ENCODE assay signal across 8 cellular contexts in genomic region chrX:70452143-70452733, GRCh38. TPM values are rescaled to one million over a fixed set of nuclear protein-coding genes. Genes with fewer than 3 reads are reported as not detected.
DNase-seq lines count a peak whose midpoint lies in the region; FAIRE-seq and TF ChIP-seq lines count a peak whose summit lies in the region.

No MANE protein-coding gene starts in this region.

- no peak overlapping the region for H3K23ac ChIP-seq in mesendoderm (ENCODE audit: low read length)

- CTCF ChIA-PET in HEK293T (lab: Yijun Ruan, JAX): interaction anchor here (0.7 to 2.0 kb wide), 7 partner anchors 9 to 319 kb away, joined by 3 to 8 read pairs (median 3); partner anchors contain the start of genes GDPD2 and IGBP1

- H2AK5ac ChIP-seq in mesendoderm (ENCODE audit: low read length): no peak overlapping the region

- peaks cover 33% of the 10 kb centered on the region for H3K4me1 Mint-ChIP-seq in activated CD4-positive, alpha-beta T cell treated with anti-CD3 and anti-CD28 coated beads, Interleukin-2, amount 10 ng/mL, durations not matched to agents 24 days and 14 days
- H3K4me1 Mint-ChIP-seq in stimulated activated naive CD8-positive, alpha-beta T cell treated with anti-CD3 and anti-CD28 coated beads, Interleukin-15, Interleukin-2, amounts not matched to agents 100 ng/mL and 50 ng/mL, for 24 hours (ENCODE audit: low read depth): peaks cover 41% of the 10 kb centered on the region

- H3K27ac ChIP-seq in ectodermal cell (ENCODE audit: insufficient read depth, low read depth, low read length, poor library complexity, severe bottlenecking): no peak overlapping the region
- H3K27ac ChIP-seq in mesendoderm (ENCODE audit: low read depth, low read length): peak overlapping the region; percentile 31

- peaks cover 2% of the 10 kb centered on the region for H3K27me3 Mint-ChIP-seq in activated CD4-positive, alpha-beta T cell treated with anti-CD3 and anti-CD28 coated beads, Interleukin-2, amount 10 ng/mL, durations not matched to agents 24 days and 14 days
- no peaks in the 10 kb centered on the region for H3K27me3 Mint-ChIP-seq in stimulated activated naive CD8-positive, alpha-beta T cell treated with anti-CD3 and anti-CD28 coated beads, Interleukin-15, Interleukin-2, amounts not matched to agents 100 ng/mL and 50 ng/mL, for 24 hours

- H3K9me3 ChIP-seq in ectodermal cell (ENCODE audit: control insufficient read depth, low read length): no peaks in the 10 kb centered on the region

- peaks cover 16% of the 10 kb centered on the region for H3K79me2 ChIP-seq in mesendoderm (ENCODE audit: control insufficient read depth, insufficient read depth, low read length)

- FAIRE-seq in frontal cortex (lab: Jason Lieb, UNC): no peak

- no peak overlapping the region for H4K5ac ChIP-seq in mesendoderm (ENCODE audit: low read length)

- peak overlapping the region; percentile 57 for H3K4me2 ChIP-seq in mesendoderm (ENCODE audit: low read length)

- H3K27me3 ChIP-seq in GM06990 (replicated peaks; ENCODE audit: control insufficient read depth, insufficient read depth, low read length) (no peaks in the 10 kb centered on the region), ectodermal cell (ENCODE audit: control insufficient read depth, insufficient read depth, low read length, poor library complexity, severe bottlenecking) (no peaks in the 10 kb centered on the region), mesendoderm (ENCODE audit: insufficient read depth, low read length, poor library complexity) (no peaks in the 10 kb centered on the region)

- WGBS in ectodermal cell, 2 experiments: 3 to 4% methylated on average over 39 of the region's 39 CpGs
- no CpG with 5 or more reads among the region's 39 CpGs for WGBS in mesendoderm (ENCODE audit: extremely low coverage, insufficient coverage, low lambda C conversion rate)

- no peaks in the 10 kb centered on the region for H3K9me3 Mint-ChIP-seq in activated CD4-positive, alpha-beta T cell treated with anti-CD3 and anti-CD28 coated beads, Interleukin-2, amount 10 ng/mL, durations not matched to agents 24 days and 14 days
- no peaks in the 10 kb centered on the region for H3K9me3 Mint-ChIP-seq in stimulated activated naive CD8-positive, alpha-beta T cell treated with anti-CD3 and anti-CD28 coated beads, Interleukin-15, Interleukin-2, amounts not matched to agents 100 ng/mL and 50 ng/mL, for 24 hours

- no peak overlapping the region for H2BK5ac ChIP-seq in mesendoderm (ENCODE audit: low read length)

- peak overlapping the region; percentile 68 for H3K9ac ChIP-seq in mesendoderm (ENCODE audit: low read length)

- TF ChIP-seq CTCF in GM06990 (IDR thresholded peaks at IDR 0.05; ENCODE audit: insufficient read depth, low read length, poor library complexity, severe bottlenecking): peak; percentile 74

- H2BK15ac ChIP-seq in mesendoderm (replicated peaks; ENCODE audit: low read depth): no peak overlapping the region

- no peak overlapping the region for H3K4ac ChIP-seq in mesendoderm (ENCODE audit: low read depth, low read length)

- no peaks in the 10 kb centered on the region for H3K4me1 ChIP-seq in ectodermal cell (ENCODE audit: control insufficient read depth, insufficient read depth, low read length)
- H3K4me1 ChIP-seq in mesendoderm (ENCODE audit: control insufficient read depth, low read depth, low read length): no peaks in the 10 kb centered on the region

- POLR2A ChIA-PET in HEK293T (lab: Yijun Ruan, JAX): interaction anchor here (1.0 to 2.0 kb wide), 4 partner anchors 9 to 30 kb away, joined by 3 to 8 read pairs (median 4); no protein-coding TSS in a partner anchor

- no peak overlapping the region for H4K8ac ChIP-seq in mesendoderm (ENCODE audit: low read depth, low read length)

- H3K36me3 ChIP-seq in GM06990 (ENCODE audit: control insufficient read depth, insufficient read depth, low read length) (no peaks in the 10 kb centered on the region), ectodermal cell (ENCODE audit: control insufficient read depth, insufficient read depth, low read length) (no peaks in the 10 kb centered on the region), mesendoderm (ENCODE audit: control insufficient read depth, insufficient read depth, low read length) (no peaks in the 10 kb centered on the region)

- H3K18ac ChIP-seq in mesendoderm (ENCODE audit: low read length): peak overlapping the region; percentile 52

- H3K4me3 ChIP-seq in GM06990 (replicated peaks; ENCODE audit: low read depth, low read length) (peak overlapping the region; percentile 44), ectodermal cell (ENCODE audit: insufficient read depth, low read depth, low read length) (peak overlapping the region; percentile 43), mesendoderm (ENCODE audit: low read length) (peak overlapping the region; percentile 40)

- H3K79me1 ChIP-seq in mesendoderm (ENCODE audit: low read length): no peaks in the 10 kb centered on the region

- H2BK120ac ChIP-seq in mesendoderm (ENCODE audit: low read depth, low read length): no peak overlapping the region

- peak overlapping the region; percentile 91 for H3K27ac Mint-ChIP-seq in activated CD4-positive, alpha-beta T cell treated with anti-CD3 and anti-CD28 coated beads, Interleukin-2, amount 10 ng/mL, durations not matched to agents 24 days and 14 days
- H3K27ac Mint-ChIP-seq in stimulated activated naive CD8-positive, alpha-beta T cell treated with anti-CD3 and anti-CD28 coated beads, Interleukin-15, Interleukin-2, amounts not matched to agents 100 ng/mL and 50 ng/mL, for 24 hours: peak overlapping the region; percentile 75

- DNase-seq in GM06990 (ENCODE audit: extremely low read depth, insufficient read length) (peak; percentile 45), HEK293T (ENCODE audit: extremely low spot score) (peak; percentile 65), NCI-H146 (lab: John Stamatoyannopoulos, UW) (peak; percentile 51), mesendoderm (peak; percentile 64), frontal cortex (ENCODE audit: low spot score in 2 of 2) (no peak)
- DNase-seq in activated CD4-positive, alpha-beta T cell treated with anti-CD3 and anti-CD28 coated beads, Interleukin-2, amount 10 ng/mL, durations not matched to agents 24 days and 14 days: peak; percentile 85

- H3K4me3 Mint-ChIP-seq in activated CD4-positive, alpha-beta T cell treated with anti-CD3 and anti-CD28 coated beads, Interleukin-2, amount 10 ng/mL, durations not matched to agents 24 days and 14 days: peak overlapping the region; percentile 90
- H3K4me3 Mint-ChIP-seq in stimulated activated naive CD8-positive, alpha-beta T cell treated with anti-CD3 and anti-CD28 coated beads, Interleukin-15, Interleukin-2, amounts not matched to agents 100 ng/mL and 50 ng/mL, for 24 hours: peak overlapping the region; percentile 80

- peak overlapping the region; percentile 81 for H3K56ac ChIP-seq in mesendoderm (ENCODE audit: low read length)

- H3K36me3 Mint-ChIP-seq in activated CD4-positive, alpha-beta T cell treated with anti-CD3 and anti-CD28 coated beads, Interleukin-2, amount 10 ng/mL, durations not matched to agents 24 days and 14 days (ENCODE audit: low read depth): peaks cover 5% of the 10 kb centered on the region
- peaks cover 6% of the 10 kb centered on the region for H3K36me3 Mint-ChIP-seq in stimulated activated naive CD8-positive, alpha-beta T cell treated with anti-CD3 and anti-CD28 coated beads, Interleukin-15, Interleukin-2, amounts not matched to agents 100 ng/mL and 50 ng/mL, for 24 hours (ENCODE audit: low read depth)

- intact Hi-C loops in activated CD4-positive, alpha-beta T cell treated with anti-CD3 and anti-CD28 coated beads, Interleukin-2, amount 10 ng/mL, durations not matched to agents 24 days and 14 days (cut with micrococcal nuclease): loop anchor here (1.0 to 10.0 kb wide), 5 partner anchors 18 to 913 kb away; partner anchors contain the start of gene TAF1

TF ChIP-seq in HEK293T, 16 proteins besides CTCF, POLR2A, EP300 and RAD21:
- TF ChIP-seq PKNOX1 (IDR thresholded peaks at IDR 0.05): no peak
- TF ChIP-seq ARNT (IDR thresholded peaks at IDR 0.05): no peak
- no peak for TF ChIP-seq TARDBP (IDR thresholded peaks at IDR 0.05)
- no peak for TF ChIP-seq NFRKB (IDR thresholded peaks at IDR 0.05)
- no peak for TF ChIP-seq FOXA1 (IDR thresholded peaks at IDR 0.05)
- TF ChIP-seq SUZ12 (IDR thresholded peaks at IDR 0.05): no peak
- TF ChIP-seq LEF1 (IDR thresholded peaks at IDR 0.05; ENCODE audit: borderline replicate concordance): no peak
- TF ChIP-seq SP1 (IDR thresholded peaks at IDR 0.05): no peak
- TF ChIP-seq FOXK2 (IDR thresholded peaks at IDR 0.05): no peak
- no peak for TF ChIP-seq ELF4 (IDR thresholded peaks at IDR 0.05)
- TF ChIP-seq L3MBTL2 (conservative IDR thresholded peaks at IDR 0.05): no peak
- TF ChIP-seq ZNF384 (IDR thresholded peaks at IDR 0.05): no peak
- no peak for TF ChIP-seq HDGF (IDR thresholded peaks at IDR 0.05; ENCODE audit: borderline replicate concordance)
- no peak for TF ChIP-seq CTBP1 (IDR thresholded peaks at IDR 0.05; ENCODE audit: borderline replicate concordance)
- no peak for TF ChIP-seq BHLHE40 (IDR thresholded peaks at IDR 0.05; ENCODE audit: borderline replicate concordance)

RNA-seq across cellular contexts. Expression of gene DLG3, which starts 7.6 kb away (rescaled TPM):
- total RNA-seq in activated CD4-positive, alpha-beta T cell treated with anti-CD3 and anti-CD28 coated beads, Interleukin-2, amount 10 ng/mL, durations not matched to agents 24 days and 14 days: 31.9 and 41.1 TPM in 2 replicates
- 54.9 TPM for polyA plus RNA-seq in ectodermal cell (2013, experiment 1 of 4)
- 52.7 TPM for polyA plus RNA-seq in ectodermal cell (2013, experiment 2 of 4)
- polyA plus RNA-seq in ectodermal cell (2013, experiment 3 of 4): 29.3 TPM
- 32.3 TPM for polyA plus RNA-seq in ectodermal cell (2013, experiment 4 of 4)
- 28.6 TPM for polyA plus RNA-seq in mesendoderm (2013, experiment 1 of 2)
- 31.9 TPM for polyA plus RNA-seq in mesendoderm (2013, experiment 2 of 2)
- 86.8 TPM for total RNA-seq in frontal cortex

RNA-seq across cellular contexts. Expression of gene GDPD2, which starts 29.1 kb away (rescaled TPM):
- total RNA-seq in activated CD4-positive, alpha-beta T cell treated with anti-CD3 and anti-CD28 coated beads, Interleukin-2, amount 10 ng/mL, durations not matched to agents 24 days and 14 days: 0.12 and 0.19 TPM in 2 replicates
- polyA plus RNA-seq in ectodermal cell (2013, experiment 1 of 4): 7.3 TPM
- polyA plus RNA-seq in ectodermal cell (2013, experiment 2 of 4): 9.1 TPM
- 9.6 TPM for polyA plus RNA-seq in ectodermal cell (2013, experiment 3 of 4)
- polyA plus RNA-seq in ectodermal cell (2013, experiment 4 of 4): 12.4 TPM
- 1.9 TPM for polyA plus RNA-seq in mesendoderm (2013, experiment 1 of 2)
- 2.2 TPM for polyA plus RNA-seq in mesendoderm (2013, experiment 2 of 2)
- 2.9 TPM for total RNA-seq in frontal cortex

Comparison
In these comparisons a context has a peak if more than half of its experiments do, and no peak if none do; other contexts are left out.
1. DNase-seq: peak in GM06990 (single experiment), HEK293T (single experiment), NCI-H146 (single experiment), activated CD4-positive, alpha-beta T cell treated with anti-CD3 and anti-CD28 coated beads, Interleukin-2, amount 10 ng/mL, durations not matched to agents 24 days and 14 days (single experiment) and mesendoderm (single experiment); none in frontal cortex (0 of 2).
2. Peak in every context shown above with its lines, with median percentiles within 50 percentile points of each other: H3K4me3 ChIP-seq.